Comparison of ENCODE assay signal across 8 cellular contexts in the genomic region with DNA sequence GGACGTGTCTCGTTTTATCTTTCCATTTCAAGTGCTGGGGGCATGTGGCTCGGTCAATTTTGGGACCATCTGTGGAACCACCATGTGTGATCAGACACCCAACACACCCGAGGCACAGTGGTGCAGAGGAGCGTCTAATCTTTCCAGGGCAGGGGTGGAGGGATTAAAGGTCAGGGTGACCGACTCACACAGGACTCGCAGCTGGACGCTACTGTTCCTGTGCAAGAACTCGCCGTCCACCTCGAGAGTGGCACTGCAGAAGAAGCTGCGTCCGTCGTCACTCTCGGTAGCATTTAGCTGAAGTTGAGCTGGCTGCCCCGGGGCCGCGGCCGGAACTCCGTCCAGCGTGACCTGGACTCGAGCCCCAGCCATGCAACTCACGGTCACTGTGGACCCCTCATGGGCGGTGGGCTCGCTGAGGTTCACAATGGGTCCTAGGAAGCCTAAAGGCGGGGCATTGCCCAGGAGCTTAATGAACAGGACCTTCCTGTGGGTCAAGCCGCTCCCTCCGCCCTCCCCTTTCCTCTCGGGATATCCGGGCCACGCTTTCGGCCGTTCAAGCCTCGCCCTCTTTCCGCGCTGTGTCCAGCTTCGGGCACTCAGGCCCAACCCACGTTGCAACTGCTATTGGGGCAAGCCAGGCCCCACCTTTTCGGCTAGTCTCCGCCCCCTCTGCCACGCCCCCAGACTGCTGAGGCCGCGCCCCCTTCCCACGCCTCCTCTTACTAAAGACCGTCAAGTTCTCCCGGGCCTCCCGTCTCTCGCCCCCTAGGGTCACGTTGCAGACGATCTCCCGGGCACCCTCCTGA. TPM values are rescaled to one million over a fixed set of nuclear protein-coding genes. Genes with fewer than 3 reads are reported as not detected.
DNase-seq lines count a peak whose midpoint lies in the region; ATAC-seq and TF ChIP-seq lines count a peak whose summit lies in the region.

No MANE protein-coding gene starts in this region.

- H3K4me1 Mint-ChIP-seq in activated T-cell treated with anti-CD3 and anti-CD28 coated beads, Interleukin-2, amount 50 U/mL, for 24 hours (ENCODE audit: low read depth) = peaks cover 51% of the 10 kb centered on the region
- H3K4me1 Mint-ChIP-seq in naive B cell = peaks cover 29 to 62% (median 60%) of the 10 kb centered on the region in 3 donors

- DNase-seq in activated naive CD4-positive, alpha-beta T cell treated with Interleukin-2 at 50 U/mL for 16 hours = peak; percentile 30
- no peak for DNase-seq in activated naive CD4-positive, alpha-beta T cell (lab: John Stamatoyannopoulos, UW)
- DNase-seq in NCI-H69 (lab: John Stamatoyannopoulos, UW) (peak; percentile 89), fibroblast of pulmonary artery (ENCODE audit: low read depth) (peak; percentile 97), naive B cell (no peak), superior temporal gyrus (ENCODE audit: extremely low spot score) (peak; percentile 64)
- peak; percentile 66 for DNase-seq in activated T-cell treated with anti-CD3 and anti-CD28 coated beads, Interleukin-2, amount 50 U/mL, for 24 hours

- peak overlapping the region; percentile 99 for H3K27ac Mint-ChIP-seq in activated T-cell treated with anti-CD3 and anti-CD28 coated beads, Interleukin-2, amount 50 U/mL, for 24 hours
- H3K27ac Mint-ChIP-seq in naive B cell = peak overlapping the region in 3 of 6 donors; percentile 36 to 96 (median 67)

- peak overlapping the region; percentile 90 for H3K4me3 ChIP-seq in fibroblast of pulmonary artery (replicated peaks; ENCODE audit: low read depth, low read length)

- H3K9me3 Mint-ChIP-seq in activated T-cell treated with anti-CD3 and anti-CD28 coated beads, Interleukin-2, amount 50 U/mL, for 24 hours = no peaks in the 10 kb centered on the region
- no peaks in the 10 kb centered on the region for H3K9me3 Mint-ChIP-seq in naive B cell

- peak; percentile 8 for TF ChIP-seq CTCF in fibroblast of pulmonary artery (IDR thresholded peaks at IDR 0.05; ENCODE audit: low read length, missing control alignments)

- H3K27me3 Mint-ChIP-seq in activated T-cell treated with anti-CD3 and anti-CD28 coated beads, Interleukin-2, amount 50 U/mL, for 24 hours = no peaks in the 10 kb centered on the region
- H3K27me3 Mint-ChIP-seq in naive B cell = no peaks in the 10 kb centered on the region

- H3K4me3 Mint-ChIP-seq in activated T-cell treated with anti-CD3 and anti-CD28 coated beads, Interleukin-2, amount 50 U/mL, for 24 hours = peak overlapping the region; percentile 99
- H3K4me3 Mint-ChIP-seq in naive B cell = peak overlapping the region in 5 of 8 donors; percentile 32 to 99 (median 94)

- peaks cover 79% of the 10 kb centered on the region for H3K36me3 Mint-ChIP-seq in activated T-cell treated with anti-CD3 and anti-CD28 coated beads, Interleukin-2, amount 50 U/mL, for 24 hours (ENCODE audit: low read depth)
- no peaks in the 10 kb centered on the region for H3K36me3 Mint-ChIP-seq in naive B cell

- no peak for ATAC-seq in naive B cell (ENCODE audit: low read depth in 2 of 2)
- no peak for ATAC-seq in GM18909 (IDR thresholded peaks at IDR 0.05; ENCODE audit: poor library complexity, unreplicated experiment)

RNA-seq across cellular contexts. Expression of a gene that starts 1.2 kb away (rescaled TPM):
- polyA plus RNA-seq in naive B cell (ENCODE audit: low read depth in 6 of 6) = 10 to 100 TPM; 12.0 to 25.0 (median 15.0) TPM

RNA-seq across cellular contexts. Expression of a gene that starts 4.9 kb away (rescaled TPM):
- polyA plus RNA-seq in naive B cell (ENCODE audit: low read depth in 6 of 6) = 100 to 1,000 TPM; 156 to 235 (median 200) TPM

RNA-seq across cellular contexts. Expression of a gene that starts 18.7 kb away (rescaled TPM):
- 10 to 100 TPM; 12.9 to 36.6 (median 15.5) TPM for polyA plus RNA-seq in naive B cell (ENCODE audit: low read depth in 6 of 6)

RNA-seq across cellular contexts. Expression of a gene that starts 24.9 kb away (rescaled TPM):
- under 1 TPM in 2 of 6 donors, not detected in 4; 0.73 to 0.86 TPM for polyA plus RNA-seq in naive B cell (ENCODE audit: low read depth in 6 of 6)

RNA-seq across cellular contexts. Expression of a gene that starts 44.8 kb away (rescaled TPM):
- polyA plus RNA-seq in naive B cell (ENCODE audit: low read depth in 6 of 6) = not detected

Comparison
In these comparisons a context has a peak if more than half of its experiments do, and no peak if none do; other contexts are left out.
1. DNase-seq: peak in activated naive CD4-positive, alpha-beta T cell treated with Interleukin-2 at 50 U/mL for 16 hours (single experiment), NCI-H69 (single experiment), activated T-cell treated with anti-CD3 and anti-CD28 coated beads, Interleukin-2, amount 50 U/mL, for 24 hours (single experiment), fibroblast of pulmonary artery (single experiment) and superior temporal gyrus (single experiment); none in activated naive CD4-positive, alpha-beta T cell (0 of 4) and naive B cell (single experiment).